Comparison of ENCODE assay signal across 8 cellular contexts in genomic region chr10:102502337-102503151, GRCh38. TPM values are rescaled to one million over a fixed set of nuclear protein-coding genes. Genes with fewer than 3 reads are reported as not detected.
A peak's percentile ranks its signal among the peaks of the same experiment; 100 is the strongest.
DNase-seq lines count a peak whose midpoint lies in the region; ATAC-seq and TF ChIP-seq lines count a peak whose summit lies in the region.

TSS of gene ACTR1A (minus strand) at chr10:102502712. CDS start at chr10:102502647, 65 bp downstream.

- TF ChIP-seq POLR2A in ovary (IDR thresholded peaks at IDR 0.05) (peak; percentile 72), thyroid gland (IDR thresholded peaks at IDR 0.05) (peak in 1 of 2 donors; percentile 84)

- H3K9me3 Mint-ChIP-seq in activated naive CD8-positive, alpha-beta T cell treated with anti-CD3 and anti-CD28 coated beads, Interleukin-2, amount 50 U/mL, for 24 hours, result no peaks in the 10 kb centered on the region

- H3K9me3 ChIP-seq in ovary (no peaks in the 10 kb centered on the region), thyroid gland (no peaks in the 10 kb centered on the region)

- ATAC-seq in HG02763 (IDR thresholded peaks at IDR 0.05; ENCODE audit: unreplicated experiment), result peak; percentile 52
- ATAC-seq in activated naive CD8-positive, alpha-beta T cell treated with anti-CD3 and anti-CD28 coated beads, Interleukin-2, amount 50 U/mL, for 24 hours, result peak; percentile 57
- peak; percentile 84 for ATAC-seq in Right ventricle myocardium inferior

- TF ChIP-seq CTCF in GM12875 (IDR thresholded peaks at IDR 0.05; ENCODE audit: borderline replicate concordance, insufficient read depth, low read depth, low read length), result no peak
- TF ChIP-seq CTCF in ovary (IDR thresholded peaks at IDR 0.05), result peak in 1 of 3 donors; percentile 14
- TF ChIP-seq CTCF in thyroid gland (IDR thresholded peaks at IDR 0.05), result peak in 1 of 6 experiments; percentile 3

- peak; percentile 91 for DNase-seq in NCI-H1417 treated with DMSO at 0.1 percent for 48 hours (lab: John Stamatoyannopoulos, UW)
- DNase-seq in SW 1271 (lab: John Stamatoyannopoulos, UW), result peak; percentile 96 to 99
- peak; percentile 96 for DNase-seq in activated naive CD8-positive, alpha-beta T cell treated with anti-CD3 and anti-CD28 coated beads, Interleukin-2, amount 50 U/mL, for 24 hours
- DNase-seq in Right ventricle myocardium inferior (ENCODE audit: missing footprints), result peak; percentile 97
- DNase-seq in ovary, result peak; percentile 95 to 97 (median 97)
- DNase-seq in thyroid gland, result peak; percentile 97

- H3K27ac ChIP-seq in ovary (peak within 1 kb of the TSS; percentile 63 to 70), thyroid gland (peak within 1 kb of the TSS; percentile 79 to 92 (median 84))

- no peaks in the 10 kb centered on the region for H3K36me3 Mint-ChIP-seq in activated naive CD8-positive, alpha-beta T cell treated with anti-CD3 and anti-CD28 coated beads, Interleukin-2, amount 50 U/mL, for 24 hours (ENCODE audit: low read depth)

- H3K27me3 ChIP-seq in ovary, result no peaks in the 10 kb centered on the region
- H3K27me3 ChIP-seq in thyroid gland, result no peaks in the 10 kb centered on the region

- intact Hi-C loops in Right ventricle myocardium inferior (cut with DNase I), result loop anchor here (2.0 to 5.0 kb wide), 5 partner anchors 40 to 140 kb away; partner anchors contain the start of gene NFKB2
- intact Hi-C loops in ovary (cut with DNase I), result loop anchor here in 2 of 4 donors (10.0 kb wide), 2 partner anchors 82 to 212 kb away; partner anchors contain the start of genes ARL3 (in 1 of the 2) and SFXN2 (in 1 of the 2)
- intact Hi-C loops in thyroid gland (cut with DNase I), result loop anchor here (10.0 kb wide), 1 partner anchor 348 kb away; the partner anchor contains the start of gene NOLC1

- H3K4me3 Mint-ChIP-seq in activated naive CD8-positive, alpha-beta T cell treated with anti-CD3 and anti-CD28 coated beads, Interleukin-2, amount 50 U/mL, for 24 hours, result no peak within 1 kb of the TSS

- WGBS in ovary, 3 donors, result 0 to 1% (median 1%) methylated on average over 39 to 42 of the region's 42 CpGs
- WGBS in thyroid gland, 2 donors, result 0 to 1% methylated on average over 20 to 34 of the region's 42 CpGs

- H3K36me3 ChIP-seq in ovary, result no peaks in the 10 kb centered on the region
- no peaks in the 10 kb centered on the region for H3K36me3 ChIP-seq in thyroid gland

- H3K4me1 Mint-ChIP-seq in activated naive CD8-positive, alpha-beta T cell treated with anti-CD3 and anti-CD28 coated beads, Interleukin-2, amount 50 U/mL, for 24 hours, result peaks cover 27% of the 10 kb centered on the region

- TF ChIP-seq EP300 in ovary (IDR thresholded peaks at IDR 0.05), result peak; percentile 40

- no peak within 1 kb of the TSS for H3K27ac Mint-ChIP-seq in activated naive CD8-positive, alpha-beta T cell treated with anti-CD3 and anti-CD28 coated beads, Interleukin-2, amount 50 U/mL, for 24 hours

- H3K4me1 ChIP-seq in ovary (ENCODE audit: insufficient read depth) (peaks cover 5% of the 10 kb centered on the region), thyroid gland (peaks cover 34 to 35% of the 10 kb centered on the region in 2 donors)

- peak within 1 kb of the TSS; percentile 79 for H3K4me3 ChIP-seq in GM12875 (ENCODE audit: low read depth, low read length)
- H3K4me3 ChIP-seq in ovary, result peak within 1 kb of the TSS; percentile 97
- H3K4me3 ChIP-seq in thyroid gland (replicated peaks in 1 of 3), result peak within 1 kb of the TSS; percentile 77 to 96 (median 78)

- H3K27me3 Mint-ChIP-seq in activated naive CD8-positive, alpha-beta T cell treated with anti-CD3 and anti-CD28 coated beads, Interleukin-2, amount 50 U/mL, for 24 hours, result no peaks in the 10 kb centered on the region

RNA-seq across cellular contexts. Expression of gene ACTR1A, which starts in this region (rescaled TPM):
- total RNA-seq in Right ventricle myocardium inferior (101 TPM), ovary (10 to 100 TPM; 38.0 to 82.3 (median 60.1) TPM), thyroid gland (100 to 1,000 TPM in 3 of 4 donors, 10 to 100 TPM in 1; 94.1 to 111 (median 103) TPM)
- 10 to 100 TPM; 45.3 to 83.6 TPM for polyA plus RNA-seq in ovary

Comparison
In these comparisons a context has a peak if more than half of its experiments do, and no peak if none do; other contexts are left out.
1. Peak in every context shown above with its lines: DNase-seq, ATAC-seq, H3K4me3 ChIP-seq and H3K27ac ChIP-seq.